ENCODE assay signal across 25 cellular contexts in the genomic region with DNA sequence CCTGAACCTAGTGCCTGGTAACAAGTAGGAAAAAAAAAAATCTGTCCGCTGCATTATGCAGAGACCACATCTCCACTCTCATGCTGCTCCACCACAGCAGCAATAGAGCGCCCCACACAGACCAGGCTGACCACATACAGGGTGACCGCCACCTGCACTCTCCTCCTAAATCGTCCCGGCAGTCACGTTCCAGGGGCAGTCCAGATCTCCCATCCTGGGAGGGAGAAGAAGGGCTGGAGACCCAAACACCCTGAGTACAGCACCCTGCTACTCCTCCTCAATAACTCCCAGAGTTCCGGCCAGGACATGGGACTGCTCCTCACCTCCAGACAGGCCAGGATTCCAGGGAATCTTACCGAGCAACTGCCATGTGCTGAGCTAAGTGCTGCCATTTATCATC. TPM values are rescaled to one million over a fixed set of nuclear protein-coding genes. Genes with fewer than 3 reads are reported as not detected.
DNase-seq lines count a peak whose midpoint lies in the region; ATAC-seq, FAIRE-seq and TF ChIP-seq lines count a peak whose summit lies in the region.
"Had no signal": no experiment of that assay in that cellular context is flagged by ENCODE, and none has a peak within 500 bp of the region (broad histone marks: within the 10 kb centered on the region; RNA-seq: fewer than 3 reads in every experiment).

No MANE protein-coding gene starts in this region.

- H3K36me3 ChIP-seq in H1 (ENCODE audit: control insufficient read depth in 2 of 4, insufficient read depth in 4 of 4, low read length in 3 of 4), result peaks cover 17 to 59% (median 34%) of the 10 kb centered on the region in 4 experiments
- peaks cover 0 to 3% of the 10 kb centered on the region in 2 donors for H3K36me3 ChIP-seq in aorta (ENCODE audit: control insufficient read depth in 1 of 2, insufficient read depth in 2 of 2, low read length in 1 of 2)

- H2BK20ac ChIP-seq in H1 (ENCODE audit: low read length), result no peak overlapping the region

- WGBS in H1 (ENCODE audit: extremely low coverage in 1 of 2, insufficient coverage in 1 of 2, insufficient read length in 1 of 2, insufficient replicate concordance in 2 of 2, low coverage in 1 of 2, low lambda C conversion rate in 2 of 2, missing lambda C conversion rate in 1 of 2), 2 experiments, result 95% methylated on average over 7 of the region's 8 CpGs; no CpG with 5 or more reads in 1 of the 2 experiments
- WGBS in aorta, 2 donors, result 91 to 95% methylated on average over 8 of the region's 8 CpGs

- no peak for TF ChIP-seq POLR2A in H1 (IDR thresholded peaks at IDR 0.05; ENCODE audit: control extremely low read depth in 1 of 2, low read depth in 2 of 2, low read length in 2 of 2)

- H3K56ac ChIP-seq in H1 (replicated peaks; ENCODE audit: insufficient read length, low read depth, low read length), result no peak overlapping the region

- no peak overlapping the region for H3K23ac ChIP-seq in H1 (ENCODE audit: insufficient read length)

- peak overlapping the region; percentile 23 for H3K27ac Mint-ChIP-seq in stimulated activated effector memory CD8-positive, alpha-beta T cell treated with anti-CD3 and anti-CD28 coated beads, Interleukin-12 subunit alpha, Interleukin-12 subunit beta, amount 100 ng/mL, for 72 hours

- no peak for ATAC-seq in stimulated activated effector memory CD8-positive, alpha-beta T cell treated with anti-CD3 and anti-CD28 coated beads, Interleukin-12 subunit alpha, Interleukin-12 subunit beta, amount 100 ng/mL, for 72 hours
- ATAC-seq in aorta (ENCODE audit: low FRiP score), result no peak
- ATAC-seq: Panc1 had no signal

- no peak for FAIRE-seq in H1 (lab: Jason Lieb, UNC)
- FAIRE-seq in frontal cortex (lab: Jason Lieb, UNC), result no peak
- FAIRE-seq: GM12891 had no signal

- H3K9me3 Mint-ChIP-seq in stimulated activated effector memory CD8-positive, alpha-beta T cell treated with anti-CD3 and anti-CD28 coated beads, Interleukin-12 subunit alpha, Interleukin-12 subunit beta, amount 100 ng/mL, for 72 hours, result no peaks in the 10 kb centered on the region
- H3K9me3 Mint-ChIP-seq: CD8-positive, alpha-beta memory T cell had no signal

- H3K4me3 ChIP-seq in H1 (ENCODE audit: extremely low read depth in 1 of 4, insufficient read depth in 2 of 4, low read depth in 3 of 4, low read length in 4 of 4) (no peak overlapping the region), aorta (ENCODE audit: low read length in 2 of 2) (no peak overlapping the region)
- H3K4me3 ChIP-seq: GM23248 had no signal

- H2BK12ac ChIP-seq in H1 (ENCODE audit: low read depth, low read length), result no peak overlapping the region

- H2BK5ac ChIP-seq in H1 (ENCODE audit: low read depth, low read length), result no peak overlapping the region

- H3K4me3 Mint-ChIP-seq in stimulated activated effector memory CD8-positive, alpha-beta T cell treated with anti-CD3 and anti-CD28 coated beads, Interleukin-12 subunit alpha, Interleukin-12 subunit beta, amount 100 ng/mL, for 72 hours, result no peak overlapping the region
- H3K4me3 Mint-ChIP-seq: CD8-positive, alpha-beta memory T cell had no signal

- no peaks in the 10 kb centered on the region for H3K23me2 ChIP-seq in H1 (ENCODE audit: low read depth, low read length)

- peaks cover 100% of the 10 kb centered on the region for H3K36me3 Mint-ChIP-seq in stimulated activated effector memory CD8-positive, alpha-beta T cell treated with anti-CD3 and anti-CD28 coated beads, Interleukin-12 subunit alpha, Interleukin-12 subunit beta, amount 100 ng/mL, for 72 hours

- no peak overlapping the region for H4K91ac ChIP-seq in H1 (replicated peaks; ENCODE audit: insufficient read length, low read length)

- POLR2A ChIA-PET in H1 (lab: Charles Lee; ENCODE audit: partially characterized antibody), result no interaction called here

- no peak for TF ChIP-seq EP300 in H1 (IDR thresholded peaks at IDR 0.05; ENCODE audit: borderline replicate concordance in 1 of 2, low read depth in 2 of 2, low read length in 2 of 2)

- no peak overlapping the region for H4K5ac ChIP-seq in H1 (ENCODE audit: insufficient read length, low read depth, low read length)

- H3K27me3 ChIP-seq in H1 (replicated peaks in 1 of 4; ENCODE audit: control insufficient read depth in 3 of 4, extremely low read depth in 1 of 4, insufficient read depth in 3 of 4, low read length in 3 of 4) (no peaks in the 10 kb centered on the region), aorta (ENCODE audit: control insufficient read depth in 1 of 2, insufficient read depth in 2 of 2, low read length in 1 of 2) (no peaks in the 10 kb centered on the region)

- H2BK15ac ChIP-seq in H1 (ENCODE audit: low read length), result no peak overlapping the region

- H3K18ac ChIP-seq in H1 (ENCODE audit: extremely low read depth, low read length), result no peak overlapping the region

- H3K79me2 ChIP-seq in H1 (ENCODE audit: control insufficient read depth in 1 of 2, insufficient read depth in 2 of 2, low read length in 2 of 2), result peaks cover 0 to 12% of the 10 kb centered on the region in 2 experiments; a peak in 2 of 4 replicates

- peaks cover 4 to 5% of the 10 kb centered on the region in 2 experiments for H4K20me1 ChIP-seq in H1 (replicated peaks in 1 of 2; ENCODE audit: control insufficient read depth in 1 of 2, insufficient read depth in 2 of 2, low read length in 2 of 2)

- H3K9ac ChIP-seq in H1 (replicated peaks in 1 of 4; ENCODE audit: extremely low read depth in 1 of 4, low read depth in 3 of 4, low read length in 3 of 4), result no peak overlapping the region
- H3K9ac ChIP-seq: GM23248, KMS-11 had no signal

- H3K4me2 ChIP-seq in H1 (ENCODE audit: insufficient read depth in 1 of 2, low read depth in 2 of 2, low read length in 2 of 2), result no peak overlapping the region
- H3K4me2 ChIP-seq: KMS-11 had no signal

- TF ChIP-seq CTCF in H1 (IDR thresholded peaks at IDR 0.05; ENCODE audit: control extremely low read depth in 1 of 3, insufficient read depth in 1 of 3, low read depth in 1 of 3, low read length in 3 of 3), result peak in 2 of 3 experiments; percentile 5; a peak in 2 of 4 replicates

- DNase-seq in activated effector memory CD4-positive, alpha-beta T cell treated with anti-CD3 and anti-CD28 coated beads, Interleukin-2, amount 50 U/mL, for 16 hours, result peak; percentile 22
- no peak for DNase-seq in activated effector memory CD4-positive, alpha-beta T cell treated with Interleukin-2 at 50 U/mL for 16 hours
- DNase-seq in H1 (ENCODE audit: low read depth in 1 of 2, low spot score in 2 of 2) (no peak), aorta (no peak), retina (no peak), frontal cortex (ENCODE audit: low spot score in 2 of 2) (no peak), posterior cingulate gyrus (no peak)
- DNase-seq in stimulated activated effector memory CD8-positive, alpha-beta T cell treated with anti-CD3 and anti-CD28 coated beads, Interleukin-12 subunit alpha, Interleukin-12 subunit beta, amount 100 ng/mL, for 72 hours (ENCODE audit: low spot score in 2 of 2), result no peak
- DNase-seq: 8988T; AML-193; Calu3; CD8-positive, alpha-beta memory T cell; DMS153; GM23248; HCEC 1CT; IMR-90; NCI-H1105; NCI-H2081 treated with DMSO at 0.1 percent for 48 hours; NCI-H2171 treated with DMSO at 0.1 percent for 48 hours; NCI-H524 treated with DMSO at 0.1 percent for 48 hours; NCI-H82 had no signal

- TF ChIP-seq RAD21 in H1 (IDR thresholded peaks at IDR 0.05 in 1 of 2, conservative IDR thresholded peaks at IDR 0.05 in 1 of 2; ENCODE audit: low read depth in 2 of 2, low read length in 2 of 2), result no peak

- no peak overlapping the region for H4K8ac ChIP-seq in H1 (ENCODE audit: extremely low read depth, insufficient read depth, low read length)

- H2BK120ac ChIP-seq in H1 (replicated peaks; ENCODE audit: low read depth, low read length), result no peak overlapping the region

- H3K9me3 ChIP-seq in H1 (ENCODE audit: insufficient read depth in 2 of 2, low read depth in 1 of 2, low read length in 1 of 2) (no peaks in the 10 kb centered on the region), aorta (ENCODE audit: control insufficient read depth, low read length) (no peaks in the 10 kb centered on the region)

- H3K79me1 ChIP-seq in H1 (ENCODE audit: low read depth, low read length), result peaks cover 7% of the 10 kb centered on the region; the same call in 1 of the 2 replicates

- no peak overlapping the region for H3K4ac ChIP-seq in H1 (replicated peaks; ENCODE audit: insufficient read length, low read depth, low read length)

- CTCF ChIA-PET in H1 (lab: Charles Lee; ENCODE audit: partially characterized antibody), result interaction anchor here (0.6 to 1.0 kb wide), 2 partner anchors 15 to 193 kb away, joined by 3 read pairs; no protein-coding TSS in a partner anchor

- H2AK5ac ChIP-seq in H1 (ENCODE audit: low read depth, low read length), result no peak overlapping the region

- H3K4me1 Mint-ChIP-seq in stimulated activated effector memory CD8-positive, alpha-beta T cell treated with anti-CD3 and anti-CD28 coated beads, Interleukin-12 subunit alpha, Interleukin-12 subunit beta, amount 100 ng/mL, for 72 hours, result no peaks in the 10 kb centered on the region

- H3K4me1 ChIP-seq in H1 (replicated peaks in 1 of 4; ENCODE audit: control insufficient read depth in 3 of 4, insufficient read depth in 4 of 4, low read length in 3 of 4), result no peaks in the 10 kb centered on the region
- H3K4me1 ChIP-seq in aorta (ENCODE audit: control insufficient read depth in 1 of 2, insufficient read depth in 2 of 2, low read length in 2 of 2), result peaks cover 0 to under 1% of the 10 kb centered on the region in 2 donors

- H3K27ac ChIP-seq in H1 (ENCODE audit: low read depth, low read length) (no peak overlapping the region), aorta (ENCODE audit: low read depth in 1 of 2, low read length in 2 of 2) (peak overlapping the region; percentile 7 to 18)
- H3K27ac ChIP-seq: GM23248, KMS-11 had no signal

- H2AFZ ChIP-seq in H1 (ENCODE audit: low read length), result no peak overlapping the region
- H2AFZ ChIP-seq: GM23248 had no signal

- H3K14ac ChIP-seq in H1 (ENCODE audit: insufficient read length), result no peak overlapping the region

- intact Hi-C loops in aorta (cut with DNase I), result no loop called here
- intact Hi-C loops in posterior cingulate gyrus (cut with DNase I), result no loop called here

RNA-seq across cellular contexts. Expression of gene URB1, which starts 15.3 kb away (rescaled TPM):
- 28.2 and 28.9 TPM in 2 replicates for total RNA-seq in H1 (2021; fragmentation: NEBNext Ultra II Directional; extraction: Animal tissue kit (Norgen Biotek cat#: 25700))
- polyA plus RNA-seq in H1 (2011; rRNA removed) (8.1 and 10.1 TPM in 2 replicates), aorta (1 to 10 TPM; 2.0 to 4.7 TPM)
- polyA plus RNA-seq in H1 (2011; cell fraction: cytosol; rRNA removed), result 8.1 TPM
- polyA plus RNA-seq in H1 (2011; cell fraction: nucleus; rRNA removed), result 19.7 TPM
- polyA plus RNA-seq in H1 (2012, experiment 1 of 2), result 13.8 to 16.7 TPM (median 15.8 TPM) in 4 replicates
- polyA plus RNA-seq in H1 (2012, experiment 2 of 2), result 6.4 TPM
- polyA plus RNA-seq in H1 (2013, experiment 1 of 2), result 10.6 TPM
- 9.4 TPM for polyA plus RNA-seq in H1 (2013, experiment 2 of 2)
- 31.1 and 35.5 TPM in 2 replicates for polyA minus RNA-seq in H1 (2011; rRNA and poly(A)+ RNA removed)
- polyA minus RNA-seq in H1 (2011; cell fraction: cytosol; rRNA and poly(A)+ RNA removed), result 20.4 TPM
- 29.3 TPM for polyA minus RNA-seq in H1 (2011; cell fraction: nucleus; rRNA and poly(A)+ RNA removed)
- total RNA-seq in aorta (10 to 100 TPM; 21.2 to 34.2 TPM), frontal cortex (14.3 TPM)

RNA-seq across cellular contexts. Expression of gene EVA1C, which starts 35.0 kb away (rescaled TPM):
- total RNA-seq in H1 (2021; fragmentation: NEBNext Ultra II Directional; extraction: Animal tissue kit (Norgen Biotek cat#: 25700)), result 3.6 and 4.3 TPM in 2 replicates
- polyA plus RNA-seq in H1 (2011; rRNA removed) (1.9 and 2.6 TPM in 2 replicates), aorta (100 to 1,000 TPM in 1 of 2 donors, 10 to 100 TPM in 1; 40.9 to 105 TPM)
- 1.9 TPM for polyA plus RNA-seq in H1 (2011; cell fraction: cytosol; rRNA removed)
- 2.6 TPM for polyA plus RNA-seq in H1 (2011; cell fraction: nucleus; rRNA removed)
- polyA plus RNA-seq in H1 (2012, experiment 1 of 2), result 4.8 to 6.3 TPM (median 6.1 TPM) in 4 replicates
- 4.0 TPM for polyA plus RNA-seq in H1 (2012, experiment 2 of 2)
- polyA plus RNA-seq in H1 (2013, experiment 1 of 2), result 2.7 TPM
- 2.5 TPM for polyA plus RNA-seq in H1 (2013, experiment 2 of 2)
- polyA minus RNA-seq in H1 (2011; rRNA and poly(A)+ RNA removed), result 2.7 and 6.4 TPM in 2 replicates
- 1.3 TPM for polyA minus RNA-seq in H1 (2011; cell fraction: cytosol; rRNA and poly(A)+ RNA removed)
- polyA minus RNA-seq in H1 (2011; cell fraction: nucleus; rRNA and poly(A)+ RNA removed), result 5.2 TPM
- total RNA-seq in aorta (10 to 100 TPM; 48.6 to 72.6 TPM), frontal cortex (2.4 TPM)
- total RNA-seq: G401 had no signal
